In genomic region chr3:41961061-41961749, GRCh38 we compare ENCODE assay signal across 1 cellular context.
TF ChIP-seq lines count a peak whose summit lies in the region.

No MANE protein-coding gene starts in this region.

TF ChIP-seq in K562, 482 proteins besides CTCF, POLR2A, EP300 and RAD21 (continued from another document):
- TF ChIP-seq ATF2 (CRISPR knock-in tag; IDR thresholded peaks at IDR 0.05): no peak
- TF ChIP-seq ETV6 (IDR thresholded peaks at IDR 0.05; ENCODE audit: borderline replicate concordance in 1 of 2, low read depth in 2 of 2, low read length in 1 of 2): no peak
- TF ChIP-seq ETV6 (CRISPR knock-in tag; IDR thresholded peaks at IDR 0.05; ENCODE audit: borderline replicate concordance): no peak
- no peak for TF ChIP-seq SREBF1 (IDR thresholded peaks at IDR 0.05; ENCODE audit: borderline replicate concordance, low read depth, low read length)
- TF ChIP-seq ETV1 (tag; conservative IDR thresholded peaks at IDR 0.05; ENCODE audit: low read depth): 0 out of 2 replicates have a peak, but pooled peaks have one; percentile 12
- 0 out of 4 replicates have a peak, but pooled peaks of 1 of the 2 experiments have one; percentile 15 for TF ChIP-seq UBTF (IDR thresholded peaks at IDR 0.05; ENCODE audit: borderline replicate concordance in 1 of 2, low read depth in 2 of 2, low read length in 2 of 2)
- TF ChIP-seq CREM (IDR thresholded peaks at IDR 0.05; ENCODE audit: low read depth): 0 out of 2 replicates have a peak, but pooled peaks have one; percentile 23
- no peak for TF ChIP-seq STAG1 (CRISPR knock-in tag; IDR thresholded peaks at IDR 0.05; ENCODE audit: borderline replicate concordance)
- no peak for TF ChIP-seq ARID3B (CRISPR knock-in tag; IDR thresholded peaks at IDR 0.05; ENCODE audit: borderline replicate concordance)
- TF ChIP-seq ZNF324 (CRISPR knock-in tag; IDR thresholded peaks at IDR 0.05): no peak
- TF ChIP-seq BRD9 (IDR thresholded peaks at IDR 0.05; ENCODE audit: low read depth, partially characterized antibody): no peak
- TF ChIP-seq CTBP1 (IDR thresholded peaks at IDR 0.05; ENCODE audit: borderline replicate concordance): 0 out of 2 replicates have a peak, but pooled peaks have one; percentile 20
- no peak for TF ChIP-seq SETDB1 (IDR thresholded peaks at IDR 0.05; ENCODE audit: low read length)
- no peak for TF ChIP-seq JUNB (CRISPR knock-in tag; conservative IDR thresholded peaks at IDR 0.05)
- TF ChIP-seq AFF4 (CRISPR knock-in tag; IDR thresholded peaks at IDR 0.05): 0 out of 2 replicates have a peak, but pooled peaks have one; percentile 4
- TF ChIP-seq MTA2 (IDR thresholded peaks at IDR 0.05; ENCODE audit: low read depth): no peak
- TF ChIP-seq TAF1 (IDR thresholded peaks at IDR 0.05; ENCODE audit: control insufficient read depth, extremely low read depth, insufficient read depth, low read length, severe bottlenecking): no peak
- no peak for TF ChIP-seq E2F4 (CRISPR knock-in tag; IDR thresholded peaks at IDR 0.05; ENCODE audit: low read depth)
- TF ChIP-seq VEZF1 (CRISPR knock-in tag; IDR thresholded peaks at IDR 0.05): peak; percentile 55
- TF ChIP-seq HDGF (IDR thresholded peaks at IDR 0.05): no peak
- TF ChIP-seq MYNN (IDR thresholded peaks at IDR 0.05): no peak
- no peak for TF ChIP-seq MYNN (CRISPR knock-in tag; IDR thresholded peaks at IDR 0.05)
- TF ChIP-seq E2F1 (CRISPR knock-in tag; IDR thresholded peaks at IDR 0.05): no peak
- no peak for TF ChIP-seq ZNF134 (CRISPR knock-in tag; conservative IDR thresholded peaks at IDR 0.05)
- no peak for TF ChIP-seq ZNF24 (IDR thresholded peaks at IDR 0.05)
- no peak for TF ChIP-seq STAT5B (CRISPR knock-in tag; IDR thresholded peaks at IDR 0.05)
- TF ChIP-seq TBP (optimal IDR thresholded peaks at IDR 0.05; ENCODE audit: low read depth, low read length): peak; percentile 4
- TF ChIP-seq ZNF184 (CRISPR knock-in tag; IDR thresholded peaks at IDR 0.05): no peak
- no peak for TF ChIP-seq NFXL1 (CRISPR knock-in tag; IDR thresholded peaks at IDR 0.05)
- no peak for TF ChIP-seq ZNF165 (CRISPR knock-in tag; IDR thresholded peaks at IDR 0.05; ENCODE audit: borderline replicate concordance)
- no peak for TF ChIP-seq RFX1 (IDR thresholded peaks at IDR 0.05)
- no peak for TF ChIP-seq PYGO2 (tag; IDR thresholded peaks at IDR 0.05)
- no peak for TF ChIP-seq NCOA6 (IDR thresholded peaks at IDR 0.05)
- no peak for TF ChIP-seq ZNF311 (CRISPR knock-in tag; IDR thresholded peaks at IDR 0.05)
- no peak for TF ChIP-seq ZNF41 (CRISPR knock-in tag; conservative IDR thresholded peaks at IDR 0.05)
